Comparison of ENCODE assay signal across 18 cellular contexts in the genomic region with DNA sequence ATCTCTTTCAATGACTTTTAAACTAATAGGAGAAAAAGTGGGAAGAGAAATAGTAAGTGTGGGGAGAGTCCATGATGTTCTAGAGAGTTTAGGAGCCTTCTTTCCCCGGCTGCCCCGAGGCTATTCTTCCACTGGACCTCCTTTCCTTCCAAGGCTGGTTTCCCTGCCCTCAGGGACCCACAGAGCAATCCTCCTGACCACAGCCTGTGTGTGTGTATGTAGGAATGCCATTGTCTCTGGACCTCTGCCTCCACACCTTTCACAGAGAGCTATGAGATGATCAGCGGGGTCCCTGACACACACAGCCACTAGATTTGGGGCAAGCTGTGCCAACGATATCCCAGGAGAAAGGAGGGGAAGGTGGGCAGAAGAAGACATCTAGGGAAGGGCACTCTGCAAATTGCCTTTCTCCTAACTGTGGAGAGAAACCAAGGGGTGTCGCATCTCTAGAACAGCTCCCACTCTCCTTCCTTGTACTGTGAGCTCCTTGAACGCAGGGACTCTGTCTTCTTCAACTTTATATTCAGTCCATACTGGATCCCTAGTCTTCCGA.
"Had no signal": no experiment of that assay in that cellular context is flagged by ENCODE, and none has a peak within 500 bp of the region (broad histone marks: within the 10 kb centered on the region; RNA-seq: fewer than 3 reads in every experiment).

No MANE protein-coding gene starts in this region.

- H3K9me3 ChIP-seq: colonic mucosa, prostate gland, right lobe of liver, suprapubic skin, thyroid gland, uterus had no signal

- H2AFZ ChIP-seq: hepatocyte, parathyroid adenoma had no signal

- H3K4me3 ChIP-seq: colonic mucosa, hepatocyte, prostate gland, right lobe of liver, suprapubic skin, thyroid gland, uterus had no signal

- H3K9me3 Mint-ChIP-seq: natural killer cell treated with Interleukin-12 subunit alpha and Interleukin-12 subunit beta and Interleukin-15 and Interleukin-18, amount 100 ng/mL, for 72 hours; stimulated activated effector memory CD8-positive, alpha-beta T cell treated with anti-CD3 and anti-CD28 coated beads, Interleukin-12 subunit alpha, Interleukin-12 subunit beta, amount 100 ng/mL, for 72 hours; type B pancreatic cell had no signal

- H3K4me2 ChIP-seq: hepatocyte had no signal

- H3K79me2 ChIP-seq: hepatocyte, parathyroid adenoma had no signal

- H3K27me3 ChIP-seq: colonic mucosa, hepatocyte, right lobe of liver, suprapubic skin, thyroid gland, uterus had no signal

- H3K27ac Mint-ChIP-seq: natural killer cell treated with Interleukin-12 subunit alpha and Interleukin-12 subunit beta and Interleukin-15 and Interleukin-18, amount 100 ng/mL, for 72 hours; stimulated activated effector memory CD8-positive, alpha-beta T cell treated with anti-CD3 and anti-CD28 coated beads, Interleukin-12 subunit alpha, Interleukin-12 subunit beta, amount 100 ng/mL, for 72 hours; type B pancreatic cell had no signal

- H3K36me3 Mint-ChIP-seq: natural killer cell treated with Interleukin-12 subunit alpha and Interleukin-12 subunit beta and Interleukin-15 and Interleukin-18, amount 100 ng/mL, for 72 hours; stimulated activated effector memory CD8-positive, alpha-beta T cell treated with anti-CD3 and anti-CD28 coated beads, Interleukin-12 subunit alpha, Interleukin-12 subunit beta, amount 100 ng/mL, for 72 hours; type B pancreatic cell had no signal

- DNase-seq: colonic mucosa; effector CD4-positive, alpha-beta T cell; foreskin melanocyte; kidney glomerular epithelial cell; mammary epithelial cell; right lobe of liver; stimulated activated CD4-positive, alpha-beta T cell treated with anti-CD3 and anti-CD28 coated beads, Interleukin-4, amount 100 ng/mL, for 1 hour; stimulated activated CD8-positive, alpha-beta memory T cell treated with anti-CD3 and anti-CD28 coated beads, Interleukin-4, amount 100 ng/mL, for 48 hours; stimulated activated naive CD8-positive, alpha-beta T cell treated with anti-CD3 and anti-CD28 coated beads, Interleukin-15, Interleukin-2, amounts not matched to agents 100 U/mL and 50 U/mL, for 24 hours; thyroid gland; uterus had no signal

- H3K9ac ChIP-seq: parathyroid adenoma had no signal

- ATAC-seq: natural killer cell treated with Interleukin-12 subunit alpha and Interleukin-12 subunit beta and Interleukin-15 and Interleukin-18, amount 100 ng/mL, for 72 hours; right lobe of liver; stimulated activated effector memory CD8-positive, alpha-beta T cell treated with anti-CD3 and anti-CD28 coated beads, Interleukin-12 subunit alpha, Interleukin-12 subunit beta, amount 100 ng/mL, for 72 hours; stimulated activated naive CD8-positive, alpha-beta T cell treated with anti-CD3 and anti-CD28 coated beads, Interleukin-15, Interleukin-2, amounts not matched to agents 100 U/mL and 50 U/mL, for 24 hours had no signal

- H3K4me1 ChIP-seq: colonic mucosa, parathyroid adenoma, prostate gland, right lobe of liver, suprapubic skin, thyroid gland, uterus had no signal

- H3K27ac ChIP-seq: colonic mucosa, hepatocyte, parathyroid adenoma, prostate gland, right lobe of liver, suprapubic skin, thyroid gland, uterus had no signal

- H3K36me3 ChIP-seq: colonic mucosa, prostate gland, right lobe of liver, suprapubic skin, thyroid gland, uterus had no signal

- H3K4me1 Mint-ChIP-seq: stimulated activated effector memory CD8-positive, alpha-beta T cell treated with anti-CD3 and anti-CD28 coated beads, Interleukin-12 subunit alpha, Interleukin-12 subunit beta, amount 100 ng/mL, for 72 hours had no signal

- H3K4me3 Mint-ChIP-seq: natural killer cell treated with Interleukin-12 subunit alpha and Interleukin-12 subunit beta and Interleukin-15 and Interleukin-18, amount 100 ng/mL, for 72 hours; stimulated activated effector memory CD8-positive, alpha-beta T cell treated with anti-CD3 and anti-CD28 coated beads, Interleukin-12 subunit alpha, Interleukin-12 subunit beta, amount 100 ng/mL, for 72 hours; type B pancreatic cell had no signal
